In genomic region chr9:111356567-111357244, GRCh38 we compare ENCODE assay signal across 9 cellular contexts. TPM values are rescaled to one million over a fixed set of nuclear protein-coding genes. Genes with fewer than 3 reads are reported as not detected.
A peak's percentile ranks its signal among the peaks of the same experiment; 100 is the strongest.
DNase-seq lines count a peak whose midpoint lies in the region; ATAC-seq lines count a peak whose summit lies in the region.
"Had no signal": no experiment of that assay in that cellular context is flagged by ENCODE, and none has a peak within 500 bp of the region (broad histone marks: within the 10 kb centered on the region; RNA-seq: fewer than 3 reads in every experiment).

No MANE protein-coding gene starts in this region.

- no peaks in the 10 kb centered on the region for H3K27me3 ChIP-seq in right cardiac atrium (ENCODE audit: control insufficient read depth, insufficient read depth)

- no peak overlapping the region for H3K4me3 Mint-ChIP-seq in activated T-helper 17 cell treated with anti-CD3 and anti-CD28 coated beads, Interleukin-2, amount 50 U/mL, for 72 hours
- H3K4me3 Mint-ChIP-seq: activated naive CD4-positive, alpha-beta T cell treated with anti-CD3 and anti-CD28 coated beads, Interleukin-2, amount 50 U/mL, for 24 hours; naive B cell had no signal

- 63% methylated on average over 11 of the region's 11 CpGs for WGBS in right cardiac atrium

- no peaks in the 10 kb centered on the region for H3K27me3 Mint-ChIP-seq in activated T-helper 17 cell treated with anti-CD3 and anti-CD28 coated beads, Interleukin-2, amount 50 U/mL, for 72 hours
- H3K27me3 Mint-ChIP-seq: naive B cell had no signal

- H3K4me1 ChIP-seq in right cardiac atrium (ENCODE audit: control insufficient read depth, insufficient read depth, low read length) = no peaks in the 10 kb centered on the region

- H3K9me3 ChIP-seq in right cardiac atrium (ENCODE audit: control insufficient read depth, low read length) = no peaks in the 10 kb centered on the region

- intact Hi-C loops in right cardiac atrium (cut with DNase I) = no loop called here

- H3K4me3 ChIP-seq in right cardiac atrium (ENCODE audit: low read length) = no peak overlapping the region

- peaks cover 17% of the 10 kb centered on the region for H3K36me3 Mint-ChIP-seq in activated T-helper 17 cell treated with anti-CD3 and anti-CD28 coated beads, Interleukin-2, amount 50 U/mL, for 72 hours (ENCODE audit: low read depth)

- H3K27ac Mint-ChIP-seq in activated T-helper 17 cell treated with anti-CD3 and anti-CD28 coated beads, Interleukin-2, amount 50 U/mL, for 72 hours = no peak overlapping the region
- H3K27ac Mint-ChIP-seq: activated naive CD4-positive, alpha-beta T cell treated with anti-CD3 and anti-CD28 coated beads, Interleukin-2, amount 50 U/mL, for 24 hours had no signal

- H3K4me1 Mint-ChIP-seq in activated T-helper 17 cell treated with anti-CD3 and anti-CD28 coated beads, Interleukin-2, amount 50 U/mL, for 72 hours = no peaks in the 10 kb centered on the region
- H3K4me1 Mint-ChIP-seq: activated naive CD4-positive, alpha-beta T cell treated with anti-CD3 and anti-CD28 coated beads, Interleukin-2, amount 50 U/mL, for 24 hours; naive B cell had no signal

- ATAC-seq in HG03354 (IDR thresholded peaks at IDR 0.05; ENCODE audit: poor library complexity, severe bottlenecking, unreplicated experiment) (peak; percentile 43), right cardiac atrium (peak; percentile 62 to 64)
- ATAC-seq in activated T-helper 17 cell treated with anti-CD3 and anti-CD28 coated beads, Interleukin-2, amount 50 U/mL, for 72 hours (replicated peaks) = peak; percentile 83

- peak overlapping the region; percentile 21 for H3K27ac ChIP-seq in right cardiac atrium (ENCODE audit: low read length)

- H3K9me3 Mint-ChIP-seq in activated T-helper 17 cell treated with anti-CD3 and anti-CD28 coated beads, Interleukin-2, amount 50 U/mL, for 72 hours = peaks cover 5% of the 10 kb centered on the region
- H3K9me3 Mint-ChIP-seq: activated naive CD4-positive, alpha-beta T cell treated with anti-CD3 and anti-CD28 coated beads, Interleukin-2, amount 50 U/mL, for 24 hours had no signal

- DNase-seq in right cardiac atrium (peak in 2 of 3 donors; percentile 9 to 38), superior temporal gyrus (ENCODE audit: extremely low spot score) (peak; percentile 44), NCI-H524 treated with DMSO at 0.1 percent for 48 hours (lab: John Stamatoyannopoulos, UW) (no peak), T-helper 1 cell (no peak)
- no peak for DNase-seq in effector CD8-positive, alpha-beta T cell (lab: John Stamatoyannopoulos, UW)
- DNase-seq: naive B cell had no signal

RNA-seq across cellular contexts. Expression of gene OR2K2, which starts 26.7 kb away (rescaled TPM):
- total RNA-seq in activated T-helper 17 cell treated with anti-CD3 and anti-CD28 coated beads, Interleukin-2, amount 50 U/mL, for 72 hours = not detected
- not detected for total RNA-seq in right cardiac atrium
- polyA plus RNA-seq in right cardiac atrium = not detected

Comparison
In these comparisons a context has a peak if more than half of its experiments do, and no peak if none do; other contexts are left out.
1. DNase-seq: peak in right cardiac atrium (2 of 3) and superior temporal gyrus (single experiment); none in NCI-H524 treated with DMSO at 0.1 percent for 48 hours (single experiment), T-helper 1 cell (0 of 5) and effector CD8-positive, alpha-beta T cell (single experiment).
2. Peak in every context shown above with its lines, with median percentiles within 50 percentile points of each other: ATAC-seq.